Comparison of ENCODE assay signal across 9 cellular contexts in genomic region chr14:52950410-52950897, GRCh38. TPM values are rescaled to one million over a fixed set of nuclear protein-coding genes. Genes with fewer than 3 reads are reported as not detected.
DNase-seq lines count a peak whose midpoint lies in the region; ATAC-seq, FAIRE-seq and TF ChIP-seq lines count a peak whose summit lies in the region.
"Had no signal": no experiment of that assay in that cellular context is flagged by ENCODE, and none has a peak within 500 bp of the region (broad histone marks: within the 10 kb centered on the region; RNA-seq: fewer than 3 reads in every experiment).

No MANE protein-coding gene starts in this region.

- no peak for TF ChIP-seq CTCF in brain microvascular endothelial cell (IDR thresholded peaks at IDR 0.05; ENCODE audit: low read depth, low read length, missing control alignments)
- peak in 2 of 5 experiments; percentile 14 to 22 for TF ChIP-seq CTCF in gastrocnemius medialis (IDR thresholded peaks at IDR 0.05 in 4 of 5, conservative IDR thresholded peaks at IDR 0.05 in 1 of 5)

- TF ChIP-seq POLR2A in GM12891 (IDR thresholded peaks at IDR 0.05; ENCODE audit: low read depth, low read length) (no peak), gastrocnemius medialis (IDR thresholded peaks at IDR 0.05) (no peak)

- peaks cover 30 to 31% of the 10 kb centered on the region in 2 donors for H3K4me1 ChIP-seq in gastrocnemius medialis

- H3K27me3 ChIP-seq in brain microvascular endothelial cell (replicated peaks): no peaks in the 10 kb centered on the region
- no peaks in the 10 kb centered on the region for H3K27me3 ChIP-seq in gastrocnemius medialis

- H3K4me3 ChIP-seq in brain microvascular endothelial cell (ENCODE audit: low read depth, low read length) (peak overlapping the region; percentile 94), iPS-18c (ENCODE audit: insufficient read depth, low read depth, low read length) (peak overlapping the region; percentile 95), gastrocnemius medialis (peak overlapping the region; percentile 81 to 98 (median 91))

- intact Hi-C loops in gastrocnemius medialis (cut with DNase I; ENCODE audit: low total_unique reads): loop anchor here (2.0 to 5.0 kb wide), 5 partner anchors 26 to 398 kb away; partner anchors contain the start of genes DDHD1, GPR137C, PSMC6 and TXNDC16

- H3K27ac ChIP-seq in brain microvascular endothelial cell: peak overlapping the region; percentile 91
- H3K27ac ChIP-seq in gastrocnemius medialis: peak overlapping the region; percentile 96 to 99 (median 98)

- ATAC-seq in HG02870 (IDR thresholded peaks at IDR 0.05; ENCODE audit: unreplicated experiment): peak; percentile 24
- peak; percentile 68 to 74 for ATAC-seq in gastrocnemius medialis

- FAIRE-seq in GM12891 (lab: Jason Lieb, UNC): peak; percentile 33
- FAIRE-seq: endometrium had no signal

- in situ Hi-C loops in SK-MEL-5 (cut with HindIII; ENCODE audit: low pct_unique_long_range_greater_than_20kb, low sequenced_read_pairs): no loop called here
- in situ Hi-C loops in brain microvascular endothelial cell (cut with HindIII; ENCODE audit: low pct_ligation_motif_present, low sequenced_read_pairs): no loop called here
- in situ Hi-C loops in gastrocnemius medialis (cut with MboI; ENCODE audit: low sequenced_read_pairs in 4 of 4): loop anchor here in 2 of 4 donors (10.0 to 25.0 kb wide), 2 partner anchors 256 to 388 kb away; partner anchors contain the start of genes ERO1A (in 1 of the 2), GPR137C (in 1 of the 2) and TXNDC16 (in 1 of the 2)

- DNase-seq in GM12891 (ENCODE audit: insufficient read length, low spot score): no peak
- peak; percentile 47 for DNase-seq in SK-MEL-5 (ENCODE audit: low read depth, low spot score)
- peak; percentile 29 for DNase-seq in brain microvascular endothelial cell
- peak in 1 of 2 donors; percentile 79 for DNase-seq in gastrocnemius medialis
- DNase-seq in DMS153 (lab: John Stamatoyannopoulos, UW): no peak
- no peak for DNase-seq in KG1 (lab: John Stamatoyannopoulos, UW)

- peaks cover 17% of the 10 kb centered on the region for H3K36me3 ChIP-seq in brain microvascular endothelial cell (replicated peaks)
- no peaks in the 10 kb centered on the region for H3K36me3 ChIP-seq in gastrocnemius medialis

- H3K9me3 ChIP-seq in iPS-18c (ENCODE audit: control insufficient read depth, insufficient read depth, low read length) (no peaks in the 10 kb centered on the region), gastrocnemius medialis (no peaks in the 10 kb centered on the region)

TF ChIP-seq in GM12891, 5 proteins besides CTCF, POLR2A, EP300 and RAD21:
- TF ChIP-seq POLR2AphosphoS5 (IDR thresholded peaks at IDR 0.05; ENCODE audit: low read depth, low read length): no peak
- no peak for TF ChIP-seq POU2F2 (IDR thresholded peaks at IDR 0.05; ENCODE audit: low read depth, low read length)
- TF ChIP-seq TAF1 (IDR thresholded peaks at IDR 0.05; ENCODE audit: low read depth, low read length): no peak
- TF ChIP-seq SPI1 (IDR thresholded peaks at IDR 0.05; ENCODE audit: low read depth, low read length): no peak
- no peak for TF ChIP-seq PAX5 (IDR thresholded peaks at IDR 0.05; ENCODE audit: insufficient read depth, low read length, severe bottlenecking)

RNA-seq across cellular contexts. Expression of gene FERMT2, which starts 0.4 kb away (rescaled TPM):
- polyA plus RNA-seq in GM12891 (2012; ENCODE audit: low read depth, missing spikeins): 5.4 TPM
- 38.0 and 40.8 TPM in 2 replicates for total RNA-seq in SK-MEL-5 (2014; rRNA removed; shearing (Covaris generic))
- 23.2 and 24.8 TPM in 2 replicates for polyA plus RNA-seq in SK-MEL-5 (2015; cell fraction: cytosol; rRNA removed)
- 30.3 and 32.6 TPM in 2 replicates for polyA plus RNA-seq in SK-MEL-5 (2015; cell fraction: nucleus; rRNA removed)
- total RNA-seq in gastrocnemius medialis: 10 to 100 TPM; 44.0 to 75.9 (median 59.7) TPM

Comparison
In these comparisons a context has a peak if more than half of its experiments do, and no peak if none do; other contexts are left out.
1. DNase-seq: peak in SK-MEL-5 (single experiment) and brain microvascular endothelial cell (single experiment); none in GM12891 (single experiment), DMS153 (single experiment) and KG1 (single experiment).
2. Peak in every context shown above with its lines, with median percentiles within 50 percentile points of each other: H3K4me3 ChIP-seq.